In the genomic region with DNA sequence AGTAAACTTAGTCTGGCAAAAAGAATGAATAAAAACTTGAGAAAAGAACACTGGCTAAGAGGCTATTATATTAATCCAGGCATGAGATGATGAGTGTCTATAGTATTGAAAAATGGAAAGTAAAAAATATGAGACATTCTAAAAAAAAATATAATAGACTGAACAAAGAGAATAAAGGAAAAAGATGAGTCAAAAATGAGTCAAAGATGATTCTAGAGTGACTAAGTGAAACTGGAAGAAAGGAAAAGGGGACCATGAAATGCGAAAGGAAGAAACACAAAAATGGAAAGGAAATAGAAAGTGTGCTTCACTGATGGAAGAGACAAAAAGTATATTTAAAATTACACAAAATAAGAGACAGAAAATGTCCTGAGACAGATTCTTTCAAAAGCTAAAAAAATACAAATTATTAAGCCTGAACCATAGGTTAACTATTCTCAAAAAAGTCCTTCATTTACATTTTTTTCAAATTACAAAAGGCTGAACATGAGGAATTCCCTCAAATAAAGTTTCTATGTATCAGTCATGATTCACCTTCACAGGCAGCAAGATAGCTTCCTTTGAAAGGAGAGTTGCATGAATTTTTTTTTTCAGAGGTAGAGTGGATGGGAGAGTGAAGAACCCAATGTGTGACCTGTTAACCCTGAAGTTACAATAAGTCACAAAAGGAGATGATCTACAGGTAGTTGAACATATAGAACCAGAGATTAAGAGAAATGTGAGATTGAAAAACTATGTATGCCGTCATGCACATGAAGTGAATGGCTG, we compare ENCODE assay signal across 15 cellular contexts.
A peak's percentile ranks its signal among the peaks of the same experiment; 100 is the strongest.
DNase-seq lines count a peak whose midpoint lies in the region; ATAC-seq, FAIRE-seq and TF ChIP-seq lines count a peak whose summit lies in the region.
"Had no signal": no experiment of that assay in that cellular context is flagged by ENCODE, and none has a peak within 500 bp of the region (broad histone marks: within the 10 kb centered on the region; RNA-seq: fewer than 3 reads in every experiment).

No MANE protein-coding gene starts in this region.

- H3K27me3 ChIP-seq in GM12878 (replicated peaks in 1 of 2; ENCODE audit: control insufficient read depth in 2 of 2, insufficient read depth in 2 of 2, low read length in 1 of 2), result no peaks in the 10 kb centered on the region
- no peaks in the 10 kb centered on the region for H3K27me3 ChIP-seq in osteoblast (ENCODE audit: insufficient read depth, low read length)
- H3K27me3 ChIP-seq: ascending aorta, suprapubic skin had no signal

- ATAC-seq in activated CD4-positive, CD25-positive, alpha-beta regulatory T cell treated with anti-CD3 and anti-CD28 coated beads, Interleukin-2, amount 50 U/mL, for 24 hours, result peak; percentile 38 to 53
- ATAC-seq in GM12878, result no peak
- ATAC-seq: esophagus mucosa, natural killer cell had no signal

- no peak for TF ChIP-seq RAD21 in GM12878 (IDR thresholded peaks at IDR 0.05; ENCODE audit: insufficient read depth, low read depth, low read length)

- H3K4me3 ChIP-seq in GM12878, result no peak overlapping the region
- H3K4me3 ChIP-seq in osteoblast (ENCODE audit: insufficient read depth, low read length), result peak overlapping the region; percentile 16
- H3K4me3 ChIP-seq: ascending aorta, suprapubic skin had no signal

- no peaks in the 10 kb centered on the region for H3K79me2 ChIP-seq in GM12878 (ENCODE audit: control insufficient read depth, insufficient read depth, low read length)
- no peaks in the 10 kb centered on the region for H3K79me2 ChIP-seq in osteoblast (ENCODE audit: insufficient read depth, low read length)

- no peaks in the 10 kb centered on the region for H4K20me1 ChIP-seq in GM12878 (ENCODE audit: control insufficient read depth, insufficient read depth)
- H4K20me1 ChIP-seq in osteoblast (ENCODE audit: insufficient read depth, low read length), result no peaks in the 10 kb centered on the region

- no peak overlapping the region for H3K9ac ChIP-seq in GM12878 (ENCODE audit: control insufficient read depth, insufficient read depth, low read length)

- DNase-seq in activated CD4-positive, CD25-positive, alpha-beta regulatory T cell treated with anti-CD3 and anti-CD28 coated beads, Interleukin-2, amount 50 U/mL, for 72 hours, result no peak
- DNase-seq in NCI-H226 (peak; percentile 13), GM12878 (ENCODE audit: low read depth, low spot score) (no peak), osteoblast (ENCODE audit: insufficient read length, low spot score, missing footprints) (no peak), NCI-H510A treated with DMSO at 0.1 percent for 48 hours (lab: John Stamatoyannopoulos, UW) (no peak), putamen (ENCODE audit: low spot score) (no peak), amniotic stem cell (lab: John Stamatoyannopoulos, UW) (no peak)
- DNase-seq: natural killer cell, NCI-H146, WERI-Rb-1 had no signal

- WGBS in GM12878 (ENCODE audit: insufficient coverage, insufficient replicate concordance, low lambda C conversion rate, missing lambda C conversion rate), result 50% methylated on average over 2 of the region's 2 CpGs

- FAIRE-seq in GM12878 (lab: Jason Lieb, UNC), result no peak

- H3K9me3 ChIP-seq in GM12878 (replicated peaks; ENCODE audit: control insufficient read depth, insufficient read depth, low read length) (no peaks in the 10 kb centered on the region), osteoblast (ENCODE audit: low read depth, low read length) (no peaks in the 10 kb centered on the region)
- H3K9me3 ChIP-seq: ascending aorta, suprapubic skin had no signal

- H3K27ac ChIP-seq in GM12878 (ENCODE audit: control insufficient read depth, insufficient read depth) (no peak overlapping the region), osteoblast (ENCODE audit: low read depth, low read length) (no peak overlapping the region)
- H3K27ac ChIP-seq: 22Rv1, ascending aorta, suprapubic skin, WERI-Rb-1 had no signal

- H3K36me3 ChIP-seq in GM12878 (ENCODE audit: control insufficient read depth in 2 of 2, insufficient read depth in 2 of 2, low read length in 1 of 2) (no peaks in the 10 kb centered on the region), osteoblast (ENCODE audit: insufficient read depth, low read length) (no peaks in the 10 kb centered on the region)
- H3K36me3 ChIP-seq: ascending aorta, suprapubic skin, WERI-Rb-1 had no signal

- intact Hi-C loops in GM12878 (cut with micrococcal nuclease; ENCODE audit: unreplicated experiment), result no loop called here

- H2AFZ ChIP-seq in GM12878 (ENCODE audit: control insufficient read depth, low read depth, low read length) (no peak overlapping the region), osteoblast (ENCODE audit: low read length) (no peak overlapping the region)

- CTCF ChIA-PET in GM12878 (lab: Yijun Ruan, JAX), result interaction anchor here (0.7 to 1.2 kb wide), 2 partner anchors 38 to 43 kb away, joined by 3 read pairs; no protein-coding TSS in a partner anchor

- in situ Hi-C loops in GM12878 (cut with MboI), result no loop called here

- H3K4me2 ChIP-seq in GM12878 (ENCODE audit: control insufficient read depth, insufficient read depth) (no peak overlapping the region), osteoblast (ENCODE audit: insufficient read depth, low read length) (peak overlapping the region; percentile 41)

- no peak for TF ChIP-seq POLR2A in GM12878 (IDR thresholded peaks at IDR 0.05; ENCODE audit: low read depth, low read length)

- POLR2A ChIA-PET in GM12878 (lab: Charles Lee), result no interaction called here

- RAD21 ChIA-PET in GM12878 (lab: Charles Lee; ENCODE audit: unreplicated experiment), result no interaction called here

- no peak for TF ChIP-seq EP300 in GM12878 (IDR thresholded peaks at IDR 0.05; ENCODE audit: borderline replicate concordance in 1 of 2, control insufficient read depth in 1 of 2, low read depth in 2 of 2, low read length in 2 of 2)

- H3K4me1 ChIP-seq in GM12878 (ENCODE audit: control insufficient read depth, insufficient read depth, low read length), result no peaks in the 10 kb centered on the region
- H3K4me1 ChIP-seq in osteoblast (ENCODE audit: insufficient read depth, low read length), result peaks cover 4% of the 10 kb centered on the region
- H3K4me1 ChIP-seq: ascending aorta, suprapubic skin had no signal

- BruUV-seq in GM12878 (replicated peaks; lab: Mats Ljungman, UMichigan), result no TSS peak

- SMC1A ChIA-PET in GM12878 (lab: Charles Lee; ENCODE audit: uncharacterized antibody, unreplicated experiment), result interaction anchor here (1.1 kb wide), 1 partner anchor 9 kb away, joined by 3 read pairs; no protein-coding TSS in a partner anchor

- TF ChIP-seq CTCF in GM12878 (IDR thresholded peaks at IDR 0.05 in 2 of 3, conservative IDR thresholded peaks at IDR 0.05 in 1 of 3; ENCODE audit: control insufficient read depth in 2 of 3, extremely low read depth in 1 of 3, insufficient read depth in 1 of 3, low read depth in 3 of 3, low read length in 3 of 3) (no peak), osteoblast (IDR thresholded peaks at IDR 0.05; ENCODE audit: extremely low read depth, low read depth, low read length) (no peak)

TF ChIP-seq in GM12878, 131 proteins besides CTCF, POLR2A, EP300 and RAD21:
- TF ChIP-seq JUNB (IDR thresholded peaks at IDR 0.05) (peak; percentile 30; the same call in 1 of the 2 replicates), RUNX3 (IDR thresholded peaks at IDR 0.05; ENCODE audit: low read length) (no peak), CBX3 (IDR thresholded peaks at IDR 0.05; ENCODE audit: borderline replicate concordance, low read depth) (no peak), ZBED1 (IDR thresholded peaks at IDR 0.05; ENCODE audit: borderline replicate concordance) (no peak), POLR2AphosphoS2 (IDR thresholded peaks at IDR 0.05; ENCODE audit: low read depth, low read length) (no peak), RBBP5 (conservative IDR thresholded peaks at IDR 0.05) (no peak), SIX5 (IDR thresholded peaks at IDR 0.05; ENCODE audit: low read depth, low read length, severe bottlenecking) (no peak)
- TF ChIP-seq, protein P1, sequence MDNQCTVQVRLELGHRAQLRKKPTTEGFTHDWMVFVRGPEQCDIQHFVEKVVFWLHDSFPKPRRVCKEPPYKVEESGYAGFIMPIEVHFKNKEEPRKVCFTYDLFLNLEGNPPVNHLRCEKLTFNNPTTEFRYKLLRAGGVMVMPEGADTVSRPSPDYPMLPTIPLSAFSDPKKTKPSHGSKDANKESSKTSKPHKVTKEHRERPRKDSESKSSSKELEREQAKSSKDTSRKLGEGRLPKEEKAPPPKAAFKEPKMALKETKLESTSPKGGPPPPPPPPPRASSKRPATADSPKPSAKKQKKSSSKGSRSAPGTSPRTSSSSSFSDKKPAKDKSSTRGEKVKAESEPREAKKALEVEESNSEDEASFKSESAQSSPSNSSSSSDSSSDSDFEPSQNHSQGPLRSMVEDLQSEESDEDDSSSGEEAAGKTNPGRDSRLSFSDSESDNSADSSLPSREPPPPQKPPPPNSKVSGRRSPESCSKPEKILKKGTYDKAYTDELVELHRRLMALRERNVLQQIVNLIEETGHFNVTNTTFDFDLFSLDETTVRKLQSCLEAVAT (IDR thresholded peaks at IDR 0.05), result no peak
